Comparison of ENCODE assay signal across 1 cellular context in genomic region chr3:129343643-129344360, GRCh38.
TF ChIP-seq lines count a peak whose summit lies in the region.

No MANE protein-coding gene starts in this region.

TF ChIP-seq in SK-N-SH, 30 proteins besides CTCF, POLR2A, EP300 and RAD21 (continued from another document):
- TF ChIP-seq USF2 (IDR thresholded peaks at IDR 0.05; ENCODE audit: borderline replicate concordance, low read depth, low read length) (no peak), NRF1 (IDR thresholded peaks at IDR 0.05; ENCODE audit: low read depth, low read length) (no peak), PBX3 (IDR thresholded peaks at IDR 0.05) (no peak), TEAD4 (IDR thresholded peaks at IDR 0.05; ENCODE audit: borderline replicate concordance, insufficient read depth) (no peak), FOXJ3 (CRISPR knock-in tag; IDR thresholded peaks at IDR 0.05) (no peak), MEF2A (IDR thresholded peaks at IDR 0.05; ENCODE audit: borderline replicate concordance, low read depth) (no peak)
TF ChIP-seq in SK-N-SH: peak in this region for 0.
